In the genomic region with DNA sequence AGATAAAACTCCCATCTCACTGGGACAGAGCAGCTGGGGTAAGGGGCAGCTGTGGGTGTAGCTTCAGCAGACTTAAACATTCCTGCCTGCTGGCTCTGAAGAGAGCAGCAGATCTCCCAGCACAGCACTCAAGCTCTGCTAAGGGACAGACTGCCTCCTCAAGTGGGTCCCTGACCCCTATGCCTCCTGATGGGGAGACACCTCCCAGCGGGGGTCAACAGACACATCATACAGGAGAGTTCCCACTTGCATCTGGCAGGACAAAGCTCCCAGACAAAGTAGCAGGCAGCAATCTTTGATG, we compare ENCODE assay signal across 8 cellular contexts.
DNase-seq lines count a peak whose midpoint lies in the region; ATAC-seq, FAIRE-seq and TF ChIP-seq lines count a peak whose summit lies in the region.
"Not testable (repeated sequence)": the region's sequence is repeated elsewhere in the genome, so short reads cannot be mapped to it uniquely, and the experiment has no call there.

No MANE protein-coding gene starts in this region.

- in situ Hi-C loops in K562 (cut with MboI); HepG2 (cut with HindIII; ENCODE audit: extremely low pct_ligation_motif_present, low pct_unique_long_range_greater_than_20kb): not testable (repeated sequence)

- not testable (repeated sequence) for H4K20me1 ChIP-seq in K562 (replicated peaks; ENCODE audit: control insufficient read depth, insufficient read depth, low read length); HepG2 (ENCODE audit: insufficient read depth, low read length)

- H3K27me3 Mint-ChIP-seq in T-helper 17 cell; activated CD4-positive, alpha-beta memory T cell treated with anti-CD3 and anti-CD28 coated beads, Interleukin-2, amount 10 ng/mL, durations not matched to agents 7 days and 5 days: not testable (repeated sequence)

- H3K9me3 ChIP-seq in HEK293 (ENCODE audit: control insufficient read depth, insufficient read depth, low read depth, low read length); T-helper 17 cell (ENCODE audit: control insufficient read depth, low read length, poor library complexity, severe bottlenecking); K562 (replicated peaks; ENCODE audit: control insufficient read depth, insufficient read depth, low read depth, low read length); HepG2 (ENCODE audit: low read length): not testable (repeated sequence)

- 11% methylated on average over 1 of the region's 1 CpG for WGBS in K562 (ENCODE audit: insufficient coverage, low coverage, missing lambda C conversion rate)
- WGBS in HepG2 (ENCODE audit: low lambda C conversion rate): 0% methylated on average over 1 of the region's 1 CpG

- peak overlapping the region; percentile 32; the same call in 1 of the 2 replicates for H3K4me2 ChIP-seq in K562 (ENCODE audit: insufficient read depth, low read length)
- peak overlapping the region; percentile 77 for H3K4me2 ChIP-seq in HepG2 (ENCODE audit: low read depth, low read length)

- peak overlapping the region; percentile 95 for H2AFZ ChIP-seq in K562 (ENCODE audit: low read depth, low read length)
- H2AFZ ChIP-seq in HepG2 (ENCODE audit: low read length): not testable (repeated sequence)

- peak; percentile 32 for DNase-seq in SK-N-DZ (ENCODE audit: low spot score)
- DNase-seq in T-helper 17 cell; activated CD4-positive, alpha-beta memory T cell treated with anti-CD3 and anti-CD28 coated beads, Interleukin-2, amount 10 ng/mL, durations not matched to agents 7 days and 5 days; K562 (ENCODE audit: extremely low read depth in 1 of 4, low spot score in 3 of 4); HepG2 (ENCODE audit: low spot score); stimulated activated effector memory CD8-positive, alpha-beta T cell treated with anti-CD3 and anti-CD28 coated beads, Interleukin-12 subunit alpha, Interleukin-12 subunit beta, amount 100 ng/mL, for 72 hours (ENCODE audit: low spot score in 2 of 2): not testable (repeated sequence)

- CTCF ChIA-PET in HEK293 (lab: Yijun Ruan, JAX); K562 (lab: Yijun Ruan, JAX; ENCODE audit: low intra/inter-chr PET ratio); HepG2 (lab: Yijun Ruan, JAX; ENCODE audit: low intra/inter-chr PET ratio, low total read pairs): not testable (repeated sequence)
- CTCF ChIA-PET in activated CD4-positive, alpha-beta memory T cell treated with anti-CD3 and anti-CD28 coated beads, Interleukin-2, amount 10 ng/mL, durations not matched to agents 7 days and 5 days (lab: Charles Lee): interaction anchor here (0.6 to 0.9 kb wide), 2 partner anchors 14 to 104 kb away, joined by 3 to 4 read pairs; no protein-coding TSS in a partner anchor

- H3K4me3 ChIP-seq in HEK293 (ENCODE audit: low read depth, low read length); K562: not testable (repeated sequence)
- H3K4me3 ChIP-seq in HepG2 (replicated peaks in 1 of 3; ENCODE audit: insufficient read depth in 1 of 3, low read depth in 2 of 3, low read length in 3 of 3): peak overlapping the region in 1 of 3 experiments; percentile 66; a peak in 2 of 6 replicates

- TF ChIP-seq CTCF in 22Rv1 (IDR thresholded peaks at IDR 0.05); HEK293 (tag by site-specific recombination; IDR thresholded peaks at IDR 0.05); K562 (IDR thresholded peaks at IDR 0.05 in 2 of 3, conservative IDR thresholded peaks at IDR 0.05 in 1 of 3; ENCODE audit: insufficient read depth in 2 of 3, low read depth in 1 of 3, low read length in 3 of 3); HepG2 (CRISPR knock-in tag; IDR thresholded peaks at IDR 0.05): not testable (repeated sequence)

- not testable (repeated sequence) for H3K9ac ChIP-seq in K562 (ENCODE audit: insufficient read depth in 1 of 2, low read depth in 2 of 2, low read length in 2 of 2); HepG2 (ENCODE audit: insufficient read depth, low read depth, low read length)

- H3K79me2 ChIP-seq in K562 (ENCODE audit: control insufficient read depth, insufficient read depth, low read length); HepG2 (ENCODE audit: insufficient read depth, low read length): not testable (repeated sequence)

- intact Hi-C loops in K562 (cut with micrococcal nuclease); HepG2 (cut with micrococcal nuclease; ENCODE audit: unreplicated experiment): not testable (repeated sequence)

- not testable (repeated sequence) for ATAC-seq in T-helper 17 cell; K562; stimulated activated effector memory CD8-positive, alpha-beta T cell treated with anti-CD3 and anti-CD28 coated beads, Interleukin-12 subunit alpha, Interleukin-12 subunit beta, amount 100 ng/mL, for 72 hours
- peak; percentile 26; the same call in 2 of the 3 replicates for ATAC-seq in HepG2

- H3K27ac ChIP-seq in 22Rv1 (peak overlapping the region; percentile 18; the same call in 1 of the 2 replicates), K562 (ENCODE audit: extremely low read depth, low read depth, low read length) (peak overlapping the region; percentile 75; the same call in 2 of the 3 replicates)
- not testable (repeated sequence) for H3K27ac ChIP-seq in HEK293 (ENCODE audit: extremely low read depth, low read depth, low read length); HepG2 (ENCODE audit: extremely low read length, insufficient read depth, low read length)

- not testable (repeated sequence) for H3K27me3 ChIP-seq in K562 (ENCODE audit: control insufficient read depth in 2 of 2, insufficient read depth in 2 of 2, low read length in 2 of 2); HepG2 (ENCODE audit: control insufficient read depth in 1 of 2, insufficient read depth in 2 of 2, low read length in 2 of 2)

- H3K9me1 ChIP-seq in K562 (ENCODE audit: control insufficient read depth, insufficient read depth, low read length): not testable (repeated sequence)

- not testable (repeated sequence) for H3K36me3 ChIP-seq in HEK293 (ENCODE audit: control insufficient read depth in 2 of 2, insufficient read depth in 1 of 2, low read length in 2 of 2); K562 (ENCODE audit: control insufficient read depth, insufficient read depth, low read length); HepG2 (replicated peaks in 1 of 2; ENCODE audit: control insufficient read depth in 1 of 2, insufficient read depth in 2 of 2, low read length in 2 of 2)

- H3K4me1 Mint-ChIP-seq in T-helper 17 cell; stimulated activated effector memory CD8-positive, alpha-beta T cell treated with anti-CD3 and anti-CD28 coated beads, Interleukin-12 subunit alpha, Interleukin-12 subunit beta, amount 100 ng/mL, for 72 hours: not testable (repeated sequence)
- peaks cover 22% of the 10 kb centered on the region for H3K4me1 Mint-ChIP-seq in activated CD4-positive, alpha-beta memory T cell treated with anti-CD3 and anti-CD28 coated beads, Interleukin-2, amount 10 ng/mL, durations not matched to agents 7 days and 5 days

- not testable (repeated sequence) for FAIRE-seq in K562 (lab: Jason Lieb, UNC); HepG2 (lab: Jason Lieb, UNC)

- H3K36me3 Mint-ChIP-seq in T-helper 17 cell (ENCODE audit: low read depth); activated CD4-positive, alpha-beta memory T cell treated with anti-CD3 and anti-CD28 coated beads, Interleukin-2, amount 10 ng/mL, durations not matched to agents 7 days and 5 days (ENCODE audit: low read depth); stimulated activated effector memory CD8-positive, alpha-beta T cell treated with anti-CD3 and anti-CD28 coated beads, Interleukin-12 subunit alpha, Interleukin-12 subunit beta, amount 100 ng/mL, for 72 hours: not testable (repeated sequence)

- peak overlapping the region; percentile 12 for H3K27ac Mint-ChIP-seq in T-helper 17 cell
- H3K27ac Mint-ChIP-seq in activated CD4-positive, alpha-beta memory T cell treated with anti-CD3 and anti-CD28 coated beads, Interleukin-2, amount 10 ng/mL, durations not matched to agents 7 days and 5 days: peak overlapping the region; percentile 75
- peak overlapping the region; percentile 78 for H3K27ac Mint-ChIP-seq in stimulated activated effector memory CD8-positive, alpha-beta T cell treated with anti-CD3 and anti-CD28 coated beads, Interleukin-12 subunit alpha, Interleukin-12 subunit beta, amount 100 ng/mL, for 72 hours

- not testable (repeated sequence) for H3K4me1 ChIP-seq in HEK293 (ENCODE audit: control insufficient read depth, insufficient read depth, low read length); K562 (replicated peaks in 1 of 2; ENCODE audit: control insufficient read depth in 2 of 2, insufficient read depth in 2 of 2, low read length in 2 of 2)
- peaks cover 12% of the 10 kb centered on the region for H3K4me1 ChIP-seq in HepG2 (ENCODE audit: insufficient read depth, low read length)

- POLR2A ChIA-PET in HEK293 (lab: Yijun Ruan, JAX); activated CD4-positive, alpha-beta memory T cell treated with anti-CD3 and anti-CD28 coated beads, Interleukin-2, amount 10 ng/mL, durations not matched to agents 7 days and 5 days (lab: Charles Lee); HepG2 (lab: Yijun Ruan, JAX): not testable (repeated sequence)
- POLR2A ChIA-PET in K562 (lab: Yijun Ruan, JAX): interaction anchor here (0.7 to 0.9 kb wide), 2 partner anchors 16 to 33 kb away, joined by 3 to 4 read pairs; no protein-coding TSS in a partner anchor

- TF ChIP-seq RAD21 in K562 (CRISPR knock-in tag; conservative IDR thresholded peaks at IDR 0.05 in 1 of 2, IDR thresholded peaks at IDR 0.05 in 1 of 2); HepG2 (CRISPR knock-in tag; IDR thresholded peaks at IDR 0.05): not testable (repeated sequence)

- peaks cover 17% of the 10 kb centered on the region for H3K9me3 Mint-ChIP-seq in activated CD4-positive, alpha-beta memory T cell treated with anti-CD3 and anti-CD28 coated beads, Interleukin-2, amount 10 ng/mL, durations not matched to agents 7 days and 5 days
- not testable (repeated sequence) for H3K9me3 Mint-ChIP-seq in stimulated activated effector memory CD8-positive, alpha-beta T cell treated with anti-CD3 and anti-CD28 coated beads, Interleukin-12 subunit alpha, Interleukin-12 subunit beta, amount 100 ng/mL, for 72 hours

- TF ChIP-seq EP300 in K562 (IDR thresholded peaks at IDR 0.05; ENCODE audit: low read length); HepG2 (IDR thresholded peaks at IDR 0.05; ENCODE audit: low read depth in 2 of 2, low read length in 2 of 2); HepG2 (CRISPR knock-in tag; IDR thresholded peaks at IDR 0.05; ENCODE audit: borderline replicate concordance): not testable (repeated sequence)

- TF ChIP-seq POLR2A in K562 (conservative IDR thresholded peaks at IDR 0.05); HepG2 (IDR thresholded peaks at IDR 0.05; ENCODE audit: insufficient read depth in 1 of 2, low read depth in 2 of 2, low read length in 2 of 2): not testable (repeated sequence)

- not testable (repeated sequence) for BruUV-seq in K562 (replicated peaks; lab: Mats Ljungman, UMichigan); HepG2 (replicated peaks; lab: Mats Ljungman, UMichigan)

- H3K4me3 Mint-ChIP-seq in T-helper 17 cell; activated CD4-positive, alpha-beta memory T cell treated with anti-CD3 and anti-CD28 coated beads, Interleukin-2, amount 10 ng/mL, durations not matched to agents 7 days and 5 days: not testable (repeated sequence)
- H3K4me3 Mint-ChIP-seq in stimulated activated effector memory CD8-positive, alpha-beta T cell treated with anti-CD3 and anti-CD28 coated beads, Interleukin-12 subunit alpha, Interleukin-12 subunit beta, amount 100 ng/mL, for 72 hours: peak overlapping the region; percentile 22

Comparison
In these comparisons a context has a peak if more than half of its experiments do, and no peak if none do; other contexts are left out.
1. H3K27ac Mint-ChIP-seq: peak in every context shown above with its lines; median percentile 78 in stimulated activated effector memory CD8-positive, alpha-beta T cell treated with anti-CD3 and anti-CD28 coated beads, Interleukin-12 subunit alpha, Interleukin-12 subunit beta, amount 100 ng/mL, for 72 hours; 75 in activated CD4-positive, alpha-beta memory T cell treated with anti-CD3 and anti-CD28 coated beads, Interleukin-2, amount 10 ng/mL, durations not matched to agents 7 days and 5 days; 12 in T-helper 17 cell.